29 cellular contexts compared by ENCODE assay signal in the genomic region with DNA sequence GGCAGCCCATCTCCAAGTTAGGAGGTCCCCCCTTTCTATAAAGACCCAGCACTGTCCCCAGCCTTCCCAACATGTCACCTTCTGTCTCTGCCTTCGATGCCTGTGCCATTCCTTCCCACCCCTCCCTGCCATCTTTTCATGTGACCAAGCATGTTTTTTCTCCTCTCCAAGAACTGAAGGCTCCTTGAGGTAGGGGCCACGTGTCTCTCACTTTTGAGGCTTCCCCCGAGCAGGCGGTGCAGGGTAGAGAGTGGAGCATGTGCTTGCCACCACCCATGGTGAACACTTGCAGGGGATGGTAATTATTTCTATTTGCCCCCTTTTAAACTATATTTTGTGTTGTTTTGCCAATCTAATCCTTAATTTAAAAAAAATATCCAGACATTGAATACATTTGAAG.
"Had no signal": no experiment of that assay in that cellular context is flagged by ENCODE, and none has a peak within 500 bp of the region (broad histone marks: within the 10 kb centered on the region; RNA-seq: fewer than 3 reads in every experiment).

No MANE protein-coding gene starts in this region.

- FAIRE-seq: colon, endometrium, endothelial cell of umbilical vein, frontal cortex had no signal

- H3K27me3 ChIP-seq: colonic mucosa, esophagus squamous epithelium, foreskin keratinocyte, gastrocnemius medialis, heart left ventricle had no signal

- H3K9me3 Mint-ChIP-seq: effector memory CD8-positive, alpha-beta T cell; endodermal cell had no signal

- H3K27ac Mint-ChIP-seq: dendritic cell treated with granulocyte-macrophage colony-stimulating factor and Interleukin-4, amounts not matched to agents 40 ng/mL and 50 ng/mL, for 4 days; effector memory CD8-positive, alpha-beta T cell; endodermal cell had no signal

- ATAC-seq: effector memory CD8-positive, alpha-beta T cell; esophagus mucosa; foreskin keratinocyte; gastrocnemius medialis; gastroesophageal sphincter; heart left ventricle; heart right ventricle had no signal

- H3K9me3 ChIP-seq: colonic mucosa, esophagus muscularis mucosa, esophagus squamous epithelium, gastrocnemius medialis, gastroesophageal sphincter, heart left ventricle, heart right ventricle had no signal

- H3K27ac ChIP-seq: colonic mucosa, coronary artery, dorsolateral prefrontal cortex, epithelial cell of prostate, esophagus muscularis mucosa, esophagus squamous epithelium, foreskin keratinocyte, gastrocnemius medialis, gastroesophageal sphincter, heart left ventricle, heart right ventricle had no signal

- H3K4me1 ChIP-seq: colonic mucosa, esophagus muscularis mucosa, esophagus squamous epithelium, foreskin keratinocyte, gastroesophageal sphincter had no signal

- H3K36me3 ChIP-seq: colonic mucosa, esophagus muscularis mucosa, esophagus squamous epithelium, gastrocnemius medialis, gastroesophageal sphincter, heart left ventricle, heart right ventricle had no signal

- H3K4me3 Mint-ChIP-seq: dendritic cell treated with granulocyte-macrophage colony-stimulating factor and Interleukin-4, amounts not matched to agents 40 ng/mL and 50 ng/mL, for 4 days; effector memory CD8-positive, alpha-beta T cell; endodermal cell had no signal

- DNase-seq: colonic mucosa; cortex of kidney; dermis blood vessel endothelial cell; dorsolateral prefrontal cortex; effector CD4-positive, alpha-beta T cell; effector CD8-positive, alpha-beta T cell; effector memory CD4-positive, alpha-beta T cell; effector memory CD8-positive, alpha-beta T cell; endodermal cell; erythroblast; esophagus squamous epithelium; foreskin fibroblast; foreskin keratinocyte; foreskin melanocyte; gastrocnemius medialis; glutamatergic neuron; head of caudate nucleus; heart left ventricle; heart right ventricle had no signal

- H3K4me3 ChIP-seq: colonic mucosa, coronary artery, dorsolateral prefrontal cortex, esophagus muscularis mucosa, esophagus squamous epithelium, gastrocnemius medialis, gastroesophageal sphincter, heart left ventricle, heart right ventricle had no signal
